14 cellular contexts compared by ENCODE assay signal in the genomic region with DNA sequence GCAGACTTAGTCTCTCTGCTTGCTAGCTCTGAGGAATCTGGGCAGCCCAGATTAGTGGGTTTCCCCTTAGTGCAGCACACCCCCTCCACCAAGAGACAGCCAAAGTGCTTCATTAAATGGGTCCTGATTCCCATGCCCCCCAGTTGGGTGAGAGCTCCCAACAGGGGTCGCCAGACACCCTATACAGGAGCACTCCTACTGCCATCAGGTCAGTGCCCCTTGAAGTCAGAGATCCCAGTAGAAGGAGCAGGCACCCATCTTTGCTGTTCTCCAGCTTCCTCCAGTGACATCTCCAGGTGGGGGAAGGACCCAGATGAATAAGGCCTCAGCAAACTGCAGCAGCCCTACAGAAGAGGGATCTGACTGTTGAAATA.
"Had no signal": no experiment of that assay in that cellular context is flagged by ENCODE, and none has a peak within 500 bp of the region (broad histone marks: within the 10 kb centered on the region; RNA-seq: fewer than 3 reads in every experiment).

No MANE protein-coding gene starts in this region.

- H3K9me3 ChIP-seq: transverse colon had no signal

- H3K4me3 ChIP-seq: ascending aorta, dorsolateral prefrontal cortex, transverse colon had no signal

- H3K4me1 ChIP-seq: ascending aorta, transverse colon had no signal

- ATAC-seq: activated T-helper 17 cell treated with anti-CD3 and anti-CD28 coated beads, Interleukin-2, amount 50 U/mL, for 72 hours; left lobe of liver; T-cell had no signal

- H3K4me3 Mint-ChIP-seq: activated naive CD4-positive, alpha-beta T cell treated with anti-CD3 and anti-CD28 coated beads for 36 hours; activated T-helper 17 cell treated with anti-CD3 and anti-CD28 coated beads, Interleukin-2, amount 50 U/mL, for 72 hours; naive B cell; T-cell had no signal

- DNase-seq: activated CD4-positive, alpha-beta T cell treated with anti-CD3 and anti-CD28 coated beads, Interleukin-2, amount 50 U/mL, for 48 hours; activated naive CD4-positive, alpha-beta T cell treated with anti-CD3 and anti-CD28 coated beads for 36 hours; dorsolateral prefrontal cortex; hippocampal formation; naive B cell; stimulated activated CD4-positive, alpha-beta T cell treated with anti-CD3 and anti-CD28 coated beads, Interleukin-15, amount 100 ng/mL, for 24 hours; stimulated activated CD4-positive, alpha-beta T cell treated with anti-CD3 and anti-CD28 coated beads, Interleukin-4, amount 100 ng/mL, for 1 hour; stimulated activated naive CD4-positive, alpha-beta T cell; T-cell; transverse colon had no signal

- H3K27ac ChIP-seq: ascending aorta, dorsolateral prefrontal cortex, transverse colon, VCaP had no signal

- H3K36me3 ChIP-seq: ascending aorta, transverse colon had no signal

- H3K36me3 Mint-ChIP-seq: T-cell had no signal

- H3K27ac Mint-ChIP-seq: activated naive CD4-positive, alpha-beta T cell treated with anti-CD3 and anti-CD28 coated beads for 36 hours; activated T-helper 17 cell treated with anti-CD3 and anti-CD28 coated beads, Interleukin-2, amount 50 U/mL, for 72 hours; T-cell had no signal

- H3K4me1 Mint-ChIP-seq: activated T-helper 17 cell treated with anti-CD3 and anti-CD28 coated beads, Interleukin-2, amount 50 U/mL, for 72 hours; naive B cell; T-cell had no signal
